8 cellular contexts compared by ENCODE assay signal in the genomic region with DNA sequence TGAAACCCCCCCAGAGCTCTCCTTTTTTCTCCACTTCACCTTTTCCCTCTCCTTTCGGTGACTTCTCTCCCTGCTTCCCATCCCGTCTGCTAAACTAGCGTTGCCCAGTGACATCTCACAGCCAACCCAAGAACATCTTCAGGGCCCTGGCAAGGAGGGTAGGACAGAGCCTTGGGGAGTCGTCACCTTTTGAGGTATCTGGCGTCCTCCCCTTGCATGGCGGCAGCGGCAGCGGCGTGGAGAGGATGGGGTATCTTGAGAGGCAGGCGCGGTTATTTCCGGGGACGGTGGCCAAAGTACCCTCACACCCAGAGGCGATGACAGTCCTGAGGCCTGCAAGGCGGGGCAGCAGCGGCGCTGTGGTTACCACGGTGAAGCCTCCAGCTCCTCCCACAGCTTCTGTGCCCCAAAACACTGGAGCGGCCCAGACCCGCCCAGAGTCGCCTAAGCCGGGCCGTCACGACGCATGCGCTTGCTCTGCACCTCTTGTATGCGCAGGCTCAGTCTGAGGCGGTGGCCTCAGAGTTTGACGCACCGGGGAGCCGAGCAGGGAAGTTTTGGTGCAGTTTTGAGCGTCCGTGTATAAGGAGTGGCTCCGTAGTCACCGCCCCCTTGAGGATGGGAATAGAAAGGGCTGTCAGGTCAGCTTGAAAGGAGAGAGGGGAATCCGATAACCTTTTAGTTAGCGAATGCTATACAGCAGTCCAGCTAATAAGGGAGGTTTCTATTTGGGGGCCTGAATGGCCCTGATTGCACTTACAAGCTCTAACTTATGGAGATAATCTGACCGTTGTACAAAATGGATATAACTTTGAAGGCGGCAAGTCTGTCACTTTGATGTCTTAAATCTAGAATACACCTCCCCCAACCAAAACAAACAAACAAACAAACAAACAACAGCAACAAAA. TPM values are rescaled to one million over a fixed set of nuclear protein-coding genes. Genes with fewer than 3 reads are reported as not detected.
A peak's percentile ranks its signal among the peaks of the same experiment; 100 is the strongest.
DNase-seq lines count a peak whose midpoint lies in the region; ATAC-seq, FAIRE-seq and TF ChIP-seq lines count a peak whose summit lies in the region.

TSS of gene KIFAP3 (minus strand) at position 446 of the 908 bp plus-strand sequence. CDS start at position 218, 228 bp downstream.

- intact Hi-C loops in endothelial cell of umbilical vein (cut with micrococcal nuclease): loop anchor here (1.0 to 10.0 kb wide), 4 partner anchors 145 to 590 kb away; partner anchors contain the start of genes GORAB and PRRX1

- H2AFZ ChIP-seq in OCI-LY3 (ENCODE audit: low read depth, low read length) (peak within 1 kb of the TSS; percentile 98), endothelial cell of umbilical vein (ENCODE audit: low read depth, low read length) (peak within 1 kb of the TSS; percentile 90)

- peak; percentile 51 for FAIRE-seq in D721Med (lab: Jason Lieb, UNC)
- peak; percentile 90 for FAIRE-seq in endothelial cell of umbilical vein (lab: Jason Lieb, UNC)

- H3K4me3 ChIP-seq in OCI-LY3 (ENCODE audit: low read length) (peak within 1 kb of the TSS; percentile 92), endothelial cell of umbilical vein (replicated peaks in 1 of 3; ENCODE audit: insufficient read depth in 1 of 3, low read depth in 1 of 3, low read length in 3 of 3) (peak within 1 kb of the TSS; percentile 41 to 77 (median 65))

- H3K4me1 ChIP-seq in OCI-LY3 (ENCODE audit: low read length) (peaks cover 20% of the 10 kb centered on the region), endothelial cell of umbilical vein (ENCODE audit: control insufficient read depth, extremely low read depth, insufficient read depth, low read length) (peaks cover 7% of the 10 kb centered on the region)

- no peak for TF ChIP-seq POLR2A in endothelial cell of umbilical vein (IDR thresholded peaks at IDR 0.05; ENCODE audit: low read depth, low read length)

- TSS peak; percentile 54 for BruUV-seq in endothelial cell of umbilical vein (replicated peaks; lab: Mats Ljungman, UMichigan)

- H3K36me3 ChIP-seq in OCI-LY3 (replicated peaks; ENCODE audit: low read depth, low read length) (no peaks in the 10 kb centered on the region), endothelial cell of umbilical vein (ENCODE audit: control insufficient read depth in 2 of 2, extremely low read depth in 1 of 2, insufficient read depth in 2 of 2, low read length in 2 of 2) (no peaks in the 10 kb centered on the region)

- H3K9me3 ChIP-seq in OCI-LY3 (ENCODE audit: insufficient read depth, low read length) (peaks cover 4% of the 10 kb centered on the region; the same call in 1 of the 2 replicates), endothelial cell of umbilical vein (replicated peaks; ENCODE audit: control insufficient read depth, insufficient read depth, low read length) (no peaks in the 10 kb centered on the region)

- H3K27ac ChIP-seq in OCI-LY3 (ENCODE audit: low read length): peak within 1 kb of the TSS; percentile 36
- H3K27ac ChIP-seq in endothelial cell of umbilical vein (ENCODE audit: insufficient read depth, low read depth, low read length): peak within 1 kb of the TSS; percentile 2

- dilution Hi-C loops in endothelial cell of umbilical vein (cut with MboI; ENCODE audit: extremely low pct_ligation_motif_present, low sequenced_read_pairs): no loop called here

- H4K20me1 ChIP-seq in OCI-LY3 (ENCODE audit: insufficient read depth, low read length) (no peaks in the 10 kb centered on the region), endothelial cell of umbilical vein (replicated peaks; ENCODE audit: control insufficient read depth, extremely low read depth, insufficient read depth, low read length) (no peaks in the 10 kb centered on the region)

- TF ChIP-seq CTCF in D721Med (IDR thresholded peaks at IDR 0.05; ENCODE audit: insufficient read depth, missing control alignments) (peak; percentile 70), OCI-LY3 (IDR thresholded peaks at IDR 0.05; ENCODE audit: low read depth, low read length) (peak; percentile 64), endothelial cell of umbilical vein (IDR thresholded peaks at IDR 0.05; ENCODE audit: extremely low read depth in 1 of 2, insufficient read depth in 1 of 2, low read depth in 1 of 2, low read length in 2 of 2) (peak; percentile 45 to 57)

- DNase-seq in D721Med (ENCODE audit: insufficient read length, low spot score): peak; percentile 61
- DNase-seq in HuH-7 (ENCODE audit: low spot score): peak; percentile 77
- DNase-seq in activated T-cell treated with anti-CD3 and anti-CD28 coated beads for 1 hour (ENCODE audit: low read depth): peak; percentile 88
- DNase-seq in endothelial cell of umbilical vein (ENCODE audit: low read depth, low spot score): peak; percentile 98
- peak; percentile 91 for DNase-seq in middle frontal gyrus (ENCODE audit: extremely low spot score, low spot score)
- peak; percentile 87 to 93 for DNase-seq in stimulated activated CD8-positive, alpha-beta memory T cell treated with anti-CD3 and anti-CD28 coated beads, Interleukin-4, amount 100 ng/mL, for 1 hour (ENCODE audit: low read depth in 2 of 2, low spot score in 1 of 2)

- H3K27me3 ChIP-seq in OCI-LY3 (ENCODE audit: low read depth, low read length): no peaks in the 10 kb centered on the region
- H3K27me3 ChIP-seq in endothelial cell of umbilical vein (ENCODE audit: control insufficient read depth in 2 of 2, insufficient read depth in 2 of 2, low read length in 2 of 2): no peaks in the 10 kb centered on the region

- peak; percentile 95 for ATAC-seq in GM21447 (IDR thresholded peaks at IDR 0.05; ENCODE audit: unreplicated experiment)

- CTCF ChIA-PET in endothelial cell of umbilical vein (lab: Charles Lee): interaction anchor here (0.9 to 1.8 kb wide), 5 partner anchors 8 to 362 kb away, joined by 3 to 5 read pairs (median 3); no protein-coding TSS in a partner anchor

- no peaks in the 10 kb centered on the region for H3K9me1 ChIP-seq in endothelial cell of umbilical vein (replicated peaks; ENCODE audit: control insufficient read depth, extremely low read depth, insufficient read depth, low read length)

- POLR2A ChIA-PET in endothelial cell of umbilical vein (lab: Charles Lee): no interaction called here

- H3K9ac ChIP-seq in OCI-LY3 (ENCODE audit: low read length) (peak within 1 kb of the TSS; percentile 74), endothelial cell of umbilical vein (replicated peaks; ENCODE audit: extremely low read depth, insufficient read depth, low read length) (peak within 1 kb of the TSS; percentile 46)

- peak within 1 kb of the TSS; percentile 90 for H3K4me2 ChIP-seq in OCI-LY3 (ENCODE audit: low read length)
- peak within 1 kb of the TSS; percentile 90 for H3K4me2 ChIP-seq in endothelial cell of umbilical vein (ENCODE audit: insufficient read depth, low read length)

- H3K79me2 ChIP-seq in OCI-LY3 (ENCODE audit: low read length) (0 out of 2 replicates have a peak, but pooled peaks cover 4% of the 10 kb centered on the region), endothelial cell of umbilical vein (ENCODE audit: control insufficient read depth, insufficient read depth, low read length) (peaks cover 2% of the 10 kb centered on the region)

TF ChIP-seq in endothelial cell of umbilical vein, 7 proteins besides CTCF, POLR2A, EP300 and RAD21:
- TF ChIP-seq POLR2AphosphoS5 (IDR thresholded peaks at IDR 0.05; ENCODE audit: insufficient read depth, low read depth, low read length): peak; percentile 27
- TF ChIP-seq JUN (IDR thresholded peaks at IDR 0.05; ENCODE audit: borderline replicate concordance, insufficient read depth, insufficient read length, low read depth): no peak

RNA-seq across cellular contexts. Expression of gene KIFAP3, which starts in this region (rescaled TPM):
- total RNA-seq in endothelial cell of umbilical vein: 17.5 and 19.6 TPM in 2 replicates
- polyA plus RNA-seq in endothelial cell of umbilical vein: 5.0 and 6.4 TPM in 2 replicates
- 8.4 and 8.7 TPM in 2 replicates for polyA plus RNA-seq in endothelial cell of umbilical vein (2011; cell fraction: cytosol; rRNA removed)
- 9.0 and 11.7 TPM in 2 replicates for polyA plus RNA-seq in endothelial cell of umbilical vein (2011; cell fraction: nucleus; rRNA removed)
- 19.4 and 21.1 TPM in 2 replicates for polyA plus RNA-seq in endothelial cell of umbilical vein (2012)
- polyA minus RNA-seq in endothelial cell of umbilical vein: 8.3 and 8.4 TPM in 2 replicates
- polyA minus RNA-seq in endothelial cell of umbilical vein (2011; cell fraction: cytosol; rRNA and poly(A)+ RNA removed): 5.1 TPM
- polyA minus RNA-seq in endothelial cell of umbilical vein (2011; cell fraction: nucleus; rRNA and poly(A)+ RNA removed): 17.0 and 18.4 TPM in 2 replicates

Comparison
In these comparisons a context has a peak if more than half of its experiments do, and no peak if none do; other contexts are left out.
1. Peak in every context shown above with its lines: DNase-seq, ATAC-seq, H3K4me3 ChIP-seq and H3K27ac ChIP-seq.